ENCODE assay signal across 8 cellular contexts in the genomic region with DNA sequence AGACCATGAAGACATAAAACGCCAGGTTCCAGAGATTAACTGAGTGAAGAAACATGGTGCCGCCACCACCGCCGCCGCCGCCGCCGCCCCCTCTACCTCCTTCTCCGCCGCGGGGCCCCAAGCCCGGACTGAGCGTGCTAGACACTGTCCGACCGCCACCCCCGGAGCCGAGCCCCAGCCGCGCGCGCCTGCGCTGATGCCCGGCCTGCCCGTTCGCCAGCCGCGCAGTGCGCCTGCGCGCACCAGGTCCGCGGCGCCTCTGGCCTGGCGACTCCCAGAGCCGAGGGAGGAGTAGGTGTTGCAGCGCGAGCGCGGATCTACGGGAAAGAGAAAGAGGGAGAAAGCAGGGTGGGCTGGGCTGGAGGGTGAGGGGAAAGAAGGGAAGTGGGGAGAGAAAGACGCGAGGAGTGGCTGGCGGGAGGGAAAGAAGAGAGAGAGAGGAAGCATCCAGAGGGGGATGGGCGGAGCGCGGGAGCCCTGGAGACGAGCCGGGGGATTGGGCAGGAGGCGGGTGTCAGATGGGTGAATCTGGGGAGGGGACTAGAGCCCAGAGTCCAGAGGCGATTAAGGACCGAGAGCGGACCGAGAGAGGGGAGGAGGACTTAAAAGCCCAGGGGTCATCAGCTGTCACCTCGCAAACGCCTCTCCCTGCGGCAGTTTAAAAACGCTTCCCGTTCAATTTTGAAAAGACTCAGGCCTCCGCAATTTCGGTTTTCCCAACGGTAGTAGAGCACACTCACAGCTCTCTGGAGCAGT. TPM values are rescaled to one million over a fixed set of nuclear protein-coding genes. Genes with fewer than 3 reads are reported as not detected.
A peak's percentile ranks its signal among the peaks of the same experiment; 100 is the strongest.
DNase-seq lines count a peak whose midpoint lies in the region; ATAC-seq, FAIRE-seq and TF ChIP-seq lines count a peak whose summit lies in the region.

A gene with protein sequence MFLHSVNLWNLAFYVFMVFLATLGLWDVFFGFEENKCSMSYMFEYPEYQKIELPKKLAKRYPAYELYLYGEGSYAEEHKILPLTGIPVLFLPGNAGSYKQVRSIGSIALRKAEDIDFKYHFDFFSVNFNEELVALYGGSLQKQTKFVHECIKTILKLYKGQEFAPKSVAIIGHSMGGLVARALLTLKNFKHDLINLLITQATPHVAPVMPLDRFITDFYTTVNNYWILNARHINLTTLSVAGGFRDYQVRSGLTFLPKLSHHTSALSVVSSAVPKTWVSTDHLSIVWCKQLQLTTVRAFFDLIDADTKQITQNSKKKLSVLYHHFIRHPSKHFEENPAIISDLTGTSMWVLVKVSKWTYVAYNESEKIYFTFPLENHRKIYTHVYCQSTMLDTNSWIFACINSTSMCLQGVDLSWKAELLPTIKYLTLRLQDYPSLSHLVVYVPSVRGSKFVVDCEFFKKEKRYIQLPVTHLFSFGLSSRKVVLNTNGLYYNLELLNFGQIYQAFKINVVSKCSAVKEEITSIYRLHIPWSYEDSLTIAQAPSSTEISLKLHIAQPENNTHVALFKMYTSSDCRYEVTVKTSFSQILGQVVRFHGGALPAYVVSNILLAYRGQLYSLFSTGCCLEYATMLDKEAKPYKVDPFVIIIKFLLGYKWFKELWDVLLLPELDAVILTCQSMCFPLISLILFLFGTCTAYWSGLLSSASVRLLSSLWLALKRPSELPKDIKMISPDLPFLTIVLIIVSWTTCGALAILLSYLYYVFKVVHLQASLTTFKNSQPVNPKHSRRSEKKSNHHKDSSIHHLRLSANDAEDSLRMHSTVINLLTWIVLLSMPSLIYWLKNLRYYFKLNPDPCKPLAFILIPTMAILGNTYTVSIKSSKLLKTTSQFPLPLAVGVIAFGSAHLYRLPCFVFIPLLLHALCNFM (minus strand): TSS at position 146 of the 756 bp plus-strand sequence. CDS start 91 bp downstream, at position 55.

- peaks cover 9% of the 10 kb centered on the region for H3K36me3 Mint-ChIP-seq in activated B cell treated with CpG ODN at 0.5 μM for 24 hours (ENCODE audit: low read depth)

- POLR2A ChIA-PET in activated B cell treated with CpG ODN at 0.5 μM for 24 hours (lab: Charles Lee): interaction anchor here (0.6 to 1.8 kb wide), 4 partner anchors 23 to 635 kb away, joined by 3 to 7 read pairs (median 5); partner anchors contain the start of gene GTF3C3

- TF ChIP-seq CTCF in activated B cell treated with CpG ODN at 0.5 μM for 24 hours (IDR thresholded peaks at IDR 0.05): no peak

- H3K9me3 Mint-ChIP-seq in activated B cell treated with CpG ODN at 0.5 μM for 24 hours: no peaks in the 10 kb centered on the region

- TF ChIP-seq POLR2A in GM18951 (IDR thresholded peaks at IDR 0.05; ENCODE audit: extremely low read depth, insufficient read depth, insufficient read length): peak; percentile 83

- intact Hi-C loops in activated B cell treated with CpG ODN at 0.5 μM for 24 hours (cut with micrococcal nuclease): loop anchor here (1.0 to 5.0 kb wide), 7 partner anchors 127 to 859 kb away; partner anchors contain the start of genes CCDC150, COQ10B, DNAH7 and GTF3C3

- DNase-seq in AG08396 (ENCODE audit: low spot score): peak; percentile 98
- DNase-seq in NCI-H2227 treated with DMSO at 0.1 percent for 48 hours (lab: John Stamatoyannopoulos, UW): peak; percentile 99
- peak; percentile 82 for DNase-seq in activated B cell treated with CpG ODN at 0.5 μM for 24 hours
- peak; percentile 76 for DNase-seq in central memory CD4-positive, alpha-beta T cell
- peak; percentile 83 for DNase-seq in stimulated activated CD4-positive, alpha-beta T cell treated with anti-CD3 and anti-CD28 coated beads, Interleukin-12 subunit alpha, Interleukin-12 subunit beta, amount 100 ng/mL, for 4 hours

- peaks cover 21% of the 10 kb centered on the region for H3K4me1 Mint-ChIP-seq in activated B cell treated with CpG ODN at 0.5 μM for 24 hours

- peaks cover 13% of the 10 kb centered on the region for H3K27me3 Mint-ChIP-seq in activated B cell treated with CpG ODN at 0.5 μM for 24 hours

- peak; percentile 33 for FAIRE-seq in islet of Langerhans (lab: Jason Lieb, UNC)

- CTCF ChIA-PET in activated B cell treated with CpG ODN at 0.5 μM for 24 hours (lab: Charles Lee): no interaction called here

- peak; percentile 90 for ATAC-seq in HG03175 (IDR thresholded peaks at IDR 0.05; ENCODE audit: unreplicated experiment)
- ATAC-seq in activated B cell treated with CpG ODN at 0.5 μM for 24 hours (ENCODE audit: low read depth): peak; percentile 91

- in situ Hi-C loops in GM18951 (cut with MboI; ENCODE audit: low sequenced_read_pairs, unreplicated experiment): no loop called here

- H3K4me3 Mint-ChIP-seq in activated B cell treated with CpG ODN at 0.5 μM for 24 hours: peak within 1 kb of the TSS; percentile 90

- H3K27ac Mint-ChIP-seq in activated B cell treated with CpG ODN at 0.5 μM for 24 hours: peak within 1 kb of the TSS; percentile 86

RNA-seq across cellular contexts. Expression of the gene that starts here (rescaled TPM):
- 1.9 and 2.9 TPM in 2 replicates for total RNA-seq in activated B cell treated with CpG ODN at 0.5 μM for 24 hours

Comparison
In these comparisons a context has a peak if more than half of its experiments do, and no peak if none do; other contexts are left out.
1. Peak in every context shown above with its lines: DNase-seq and ATAC-seq.